8 cellular contexts compared by ENCODE assay signal in the genomic region with DNA sequence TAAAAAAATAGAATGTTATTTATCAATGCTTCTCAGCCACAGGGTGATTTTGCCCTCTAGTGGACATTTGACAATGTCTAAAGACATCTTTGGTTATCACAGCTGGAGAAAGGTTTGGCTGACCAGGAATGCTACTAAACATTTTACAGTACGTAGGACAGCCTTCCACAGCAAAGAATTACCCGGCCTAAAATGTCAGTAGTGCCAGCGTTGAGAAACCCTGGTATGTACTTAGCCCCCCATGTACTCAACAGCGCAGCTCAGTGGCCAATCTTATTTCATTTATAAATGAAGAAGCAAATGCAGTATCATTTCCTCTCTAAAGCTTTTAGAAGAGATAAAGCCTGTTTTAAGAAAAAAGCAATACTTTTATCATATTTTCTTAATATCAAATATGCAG. TPM values are rescaled to one million over a fixed set of nuclear protein-coding genes. Genes with fewer than 3 reads are reported as not detected.
A peak's percentile ranks its signal among the peaks of the same experiment; 100 is the strongest.
DNase-seq lines count a peak whose midpoint lies in the region; TF ChIP-seq lines count a peak whose summit lies in the region.

No MANE protein-coding gene starts in this region.

- peaks cover 46% of the 10 kb centered on the region for H3K4me1 ChIP-seq in OCI-LY7 (ENCODE audit: insufficient read depth, low read length, poor library complexity, severe bottlenecking)
- H3K4me1 ChIP-seq in adrenal gland (replicated peaks in 1 of 2) = peaks cover 50 to 85% of the 10 kb centered on the region in 2 donors

- TF ChIP-seq POLR2A in adrenal gland (IDR thresholded peaks at IDR 0.05) = no peak

- H3K79me2 ChIP-seq in OCI-LY7 (ENCODE audit: insufficient read depth, low read depth, low read length) = peaks cover 99% of the 10 kb centered on the region

- peak; percentile 55 for DNase-seq in AG20443 (ENCODE audit: low spot score)
- no peak for DNase-seq in GM20000 (ENCODE audit: low spot score)
- peak; percentile 68 for DNase-seq in OCI-LY7 (ENCODE audit: low spot score)
- peak in 4 of 7 donors; percentile 20 to 46 (median 32) for DNase-seq in adrenal gland
- peak; percentile 24 for DNase-seq in iPS-NIHi11 (ENCODE audit: low spot score)
- peak; percentile 14 for DNase-seq in stimulated activated CD8-positive, alpha-beta memory T cell treated with anti-CD3 and anti-CD28 coated beads, Interleukin-4, amount 100 ng/mL, for 24 hours (ENCODE audit: low read depth)
- DNase-seq in NCI-H1436 treated with DMSO at 0.1 percent for 48 hours (lab: John Stamatoyannopoulos, UW) = no peak
- no peak for DNase-seq in SK-N-DZ (ENCODE audit: low spot score)

- POLR2A ChIA-PET in OCI-LY7 (lab: Charles Lee) = interaction anchor here (1.1 kb wide), 1 partner anchor 456 kb away, joined by 3 read pairs; no protein-coding TSS in a partner anchor

- H3K9me3 ChIP-seq in OCI-LY7 (ENCODE audit: low read length) (no peaks in the 10 kb centered on the region), adrenal gland (replicated peaks in 1 of 3) (no peaks in the 10 kb centered on the region)

- no peaks in the 10 kb centered on the region for H3K9me2 ChIP-seq in OCI-LY7 (ENCODE audit: insufficient read depth, low read length)

- no peak overlapping the region for H3K4me2 ChIP-seq in OCI-LY7 (ENCODE audit: low read length)

- H3K36me3 ChIP-seq in OCI-LY7 (ENCODE audit: insufficient read depth, low read length) (peaks cover 18% of the 10 kb centered on the region), adrenal gland (replicated peaks in 1 of 2) (no peaks in the 10 kb centered on the region)

- H2AFZ ChIP-seq in OCI-LY7 (ENCODE audit: low read length) = no peak overlapping the region

- H3K27ac ChIP-seq in OCI-LY7 (ENCODE audit: low read depth, low read length, poor library complexity, severe bottlenecking) (peak overlapping the region; percentile 17), adrenal gland (peak overlapping the region in 2 of 5 donors; percentile 2 to 39)

- BruUV-seq in OCI-LY7 (replicated peaks; lab: Mats Ljungman, UMichigan) = no TSS peak

- H4K20me1 ChIP-seq in OCI-LY7 (ENCODE audit: insufficient read depth, low read length) = peaks cover 40% of the 10 kb centered on the region

- H3K27me3 ChIP-seq in adrenal gland = no peaks in the 10 kb centered on the region

- TF ChIP-seq CTCF in GM20000 (IDR thresholded peaks at IDR 0.05; ENCODE audit: extremely low read depth, missing control alignments) (peak; percentile 16), OCI-LY7 (conservative IDR thresholded peaks at IDR 0.05; ENCODE audit: low read length) (peak; percentile 98), adrenal gland (IDR thresholded peaks at IDR 0.05) (peak; percentile 43 to 75 (median 54))

- H3K4me3 ChIP-seq in OCI-LY7 (ENCODE audit: low read depth, low read length, poor library complexity, severe bottlenecking) = no peak overlapping the region
- no peak overlapping the region for H3K4me3 ChIP-seq in adrenal gland

- intact Hi-C loops in OCI-LY7 (cut with micrococcal nuclease; ENCODE audit: unreplicated experiment) = no loop called here
- intact Hi-C loops in adrenal gland (cut with DNase I) = no loop called here

- WGBS in adrenal gland, 4 donors = 22 to 25% (median 23%) methylated on average over 4 of the region's 4 CpGs

- CTCF ChIA-PET in OCI-LY7 (lab: Charles Lee; ENCODE audit: unreplicated experiment) = interaction anchor here (1.0 kb wide), 1 partner anchor 24 kb away, joined by 3 read pairs; no protein-coding TSS in a partner anchor

RNA-seq across cellular contexts. Expression of a gene that starts 5.8 kb away (rescaled TPM):
- total RNA-seq in OCI-LY7 (2014; rRNA removed; shearing (Covaris generic)) = 70.8 and 72.7 TPM in 2 replicates
- 83.6 and 89.0 TPM in 2 replicates for total RNA-seq in OCI-LY7 (2022)
- 100 to 1,000 TPM in 3 of 8 donors, 10 to 100 TPM in 5; 73.1 to 144 (median 94.6) TPM for total RNA-seq in adrenal gland
- 100 to 1,000 TPM in 2 of 3 donors, 10 to 100 TPM in 1; 89.5 to 233 (median 172) TPM for polyA plus RNA-seq in adrenal gland
- 22.5 and 28.3 TPM in 2 replicates for polyA plus RNA-seq in SK-N-DZ (2014; cell fraction: cytosol; rRNA removed)
- 39.1 and 41.1 TPM in 2 replicates for polyA plus RNA-seq in SK-N-DZ (2014; cell fraction: nucleus; rRNA removed)

RNA-seq across cellular contexts. Expression of a gene that starts 57.0 kb away (rescaled TPM):
- total RNA-seq in OCI-LY7 (2014; rRNA removed; shearing (Covaris generic)) = 171 and 237 TPM in 2 replicates
- total RNA-seq in OCI-LY7 (2022) = 274 and 292 TPM in 2 replicates
- total RNA-seq in adrenal gland = 100 to 1,000 TPM; 165 to 555 (median 260) TPM
- 100 to 1,000 TPM in 1 of 3 donors, 10 to 100 TPM in 2; 35.7 to 316 (median 49.1) TPM for polyA plus RNA-seq in adrenal gland
- 70.0 and 80.3 TPM in 2 replicates for polyA plus RNA-seq in SK-N-DZ (2014; cell fraction: cytosol; rRNA removed)
- 54.4 and 60.3 TPM in 2 replicates for polyA plus RNA-seq in SK-N-DZ (2014; cell fraction: nucleus; rRNA removed)

Comparison
In these comparisons a context has a peak if more than half of its experiments do, and no peak if none do; other contexts are left out.
1. DNase-seq: peak in AG20443 (single experiment), OCI-LY7 (single experiment), adrenal gland (4 of 7), iPS-NIHi11 (single experiment) and stimulated activated CD8-positive, alpha-beta memory T cell treated with anti-CD3 and anti-CD28 coated beads, Interleukin-4, amount 100 ng/mL, for 24 hours (single experiment); none in GM20000 (single experiment), NCI-H1436 treated with DMSO at 0.1 percent for 48 hours (single experiment) and SK-N-DZ (single experiment).
2. CTCF ChIP-seq: peak in every context shown above with its lines; median percentile 98 in OCI-LY7; 54 in adrenal gland; 16 in GM20000.